8 cellular contexts compared by ENCODE assay signal in the genomic region with DNA sequence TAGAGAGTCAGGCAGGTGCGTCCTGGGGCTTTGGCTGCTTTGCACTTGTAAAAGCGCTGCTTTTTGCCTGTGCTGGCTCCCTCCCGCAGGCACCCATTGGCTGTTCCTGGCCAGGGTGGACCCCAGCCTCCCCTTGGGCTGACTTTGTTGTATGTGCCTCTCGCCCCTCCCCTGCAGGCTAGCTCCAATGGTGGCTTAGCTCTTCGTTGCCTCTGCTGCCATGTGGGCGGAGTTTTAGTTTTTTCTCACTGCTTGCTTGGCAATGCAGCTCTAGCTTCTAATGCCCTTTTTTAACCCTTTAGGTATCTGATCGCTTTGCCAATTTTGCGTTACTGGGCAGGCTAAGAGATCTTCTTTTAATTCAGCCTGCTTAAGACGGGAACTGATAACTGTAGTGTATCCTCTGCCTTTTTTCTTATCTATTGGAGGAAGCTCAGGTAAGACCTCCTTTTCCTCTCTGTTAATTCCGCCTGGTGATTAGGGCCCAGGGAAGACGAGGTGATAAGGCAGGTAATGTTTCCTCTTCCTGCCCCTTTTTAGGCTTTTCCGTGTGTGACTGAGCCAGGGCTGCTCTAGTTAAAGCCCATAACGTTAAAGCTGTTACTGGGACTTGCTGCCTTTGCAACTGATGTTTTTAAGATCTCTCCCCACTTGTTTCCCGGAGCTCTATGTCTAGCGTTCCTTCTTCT. TPM values are rescaled to one million over a fixed set of nuclear protein-coding genes. Genes with fewer than 3 reads are reported as not detected.
A peak's percentile ranks its signal among the peaks of the same experiment; 100 is the strongest.
DNase-seq lines count a peak whose midpoint lies in the region; ATAC-seq and TF ChIP-seq lines count a peak whose summit lies in the region.

No MANE protein-coding gene starts in this region.

- peak; percentile 5 for DNase-seq in stimulated activated CD4-positive, alpha-beta T cell treated with anti-CD3 and anti-CD28 coated beads, Interleukin-12 subunit alpha, Interleukin-12 subunit beta, amount 100 ng/mL, for 4 hours
- no peak for DNase-seq in stimulated activated CD4-positive, alpha-beta T cell treated with anti-CD3 and anti-CD28 coated beads, Interleukin-2, amount 100 ng/mL, for 48 hours
- DNase-seq in islet precursor cell, result peak; percentile 94
- peak; percentile 35 to 45 for DNase-seq in thyroid gland
- no peak for DNase-seq in 8988T

- no peak overlapping the region for H3K4me3 ChIP-seq in thyroid gland (replicated peaks in 1 of 3)

- H3K27me3 ChIP-seq in thyroid gland, result no peaks in the 10 kb centered on the region

- intact Hi-C loops in thyroid gland (cut with DNase I), result no loop called here

- WGBS in thyroid gland, 2 donors, result 6 to 7% methylated on average over 15 of the region's 15 CpGs

- no peaks in the 10 kb centered on the region for H3K9me3 ChIP-seq in thyroid gland

- no peak overlapping the region for H3K27ac ChIP-seq in thyroid gland

- H3K36me3 ChIP-seq in thyroid gland, result no peaks in the 10 kb centered on the region

- ATAC-seq in SK-N-SH treated with all-trans-retinoic acid at 6 μM for 48 hours, result peak; percentile 84
- no peak for ATAC-seq in GM18520 (IDR thresholded peaks at IDR 0.05; ENCODE audit: unreplicated experiment)
- no peak for ATAC-seq in GM18873 (IDR thresholded peaks at IDR 0.05; ENCODE audit: low FRiP score, unreplicated experiment)

- H3K4me1 ChIP-seq in thyroid gland, result peaks cover 0 to 4% of the 10 kb centered on the region in 2 donors

- TF ChIP-seq CTCF in thyroid gland (IDR thresholded peaks at IDR 0.05), result no peak

- no peak for TF ChIP-seq POLR2A in thyroid gland (IDR thresholded peaks at IDR 0.05)

TF ChIP-seq in SK-N-SH treated with all-trans-retinoic acid at 6 μM for 48 hours, 23 proteins besides CTCF, POLR2A, EP300 and RAD21:
- TF ChIP-seq ZNF8 (CRISPR knock-in tag; IDR thresholded peaks at IDR 0.05) (no peak), ARNTL (CRISPR knock-in tag; IDR thresholded peaks at IDR 0.05; ENCODE audit: borderline replicate concordance, low read depth) (no peak), ZNF565 (CRISPR knock-in tag; conservative IDR thresholded peaks at IDR 0.05; ENCODE audit: low read depth) (no peak), ZC3H10 (CRISPR knock-in tag; IDR thresholded peaks at IDR 0.05) (no peak)

RNA-seq across cellular contexts. Expression of gene GLYATL1, which starts 11.8 kb away (rescaled TPM):
- total RNA-seq in thyroid gland, result not detected

Comparison
In these comparisons a context has a peak if more than half of its experiments do, and no peak if none do; other contexts are left out.
1. DNase-seq: peak in stimulated activated CD4-positive, alpha-beta T cell treated with anti-CD3 and anti-CD28 coated beads, Interleukin-12 subunit alpha, Interleukin-12 subunit beta, amount 100 ng/mL, for 4 hours (single experiment), islet precursor cell (single experiment) and thyroid gland (2 of 2); none in stimulated activated CD4-positive, alpha-beta T cell treated with anti-CD3 and anti-CD28 coated beads, Interleukin-2, amount 100 ng/mL, for 48 hours (0 of 2) and 8988T (single experiment).